Comparison of ENCODE assay signal across 8 cellular contexts in genomic region chr1:45304311-45305081, GRCh38. TPM values are rescaled to one million over a fixed set of nuclear protein-coding genes. Genes with fewer than 3 reads are reported as not detected.
DNase-seq lines count a peak whose midpoint lies in the region; ATAC-seq and TF ChIP-seq lines count a peak whose summit lies in the region.

No MANE protein-coding gene starts in this region.

- no peaks in the 10 kb centered on the region for H4K20me1 ChIP-seq in DND-41 (ENCODE audit: insufficient read depth, low read length)
- no peaks in the 10 kb centered on the region for H4K20me1 ChIP-seq in fibroblast of lung (ENCODE audit: control insufficient read depth, extremely low read depth, insufficient read depth, low read length)

- peaks cover 24% of the 10 kb centered on the region for H3K4me1 Mint-ChIP-seq in T-helper 17 cell
- H3K4me1 Mint-ChIP-seq in osteocyte (ENCODE audit: unreplicated experiment), result peaks cover 13% of the 10 kb centered on the region

- ATAC-seq in DND-41 (ENCODE audit: insufficient read depth, low read depth) (no peak), HG02588 (IDR thresholded peaks at IDR 0.05; ENCODE audit: unreplicated experiment) (peak; percentile 1), T-helper 17 cell (no peak)

- no peaks in the 10 kb centered on the region for H3K36me3 ChIP-seq in DND-41 (ENCODE audit: insufficient read depth, low read length)
- no peaks in the 10 kb centered on the region for H3K36me3 ChIP-seq in fibroblast of lung (ENCODE audit: control insufficient read depth, insufficient read depth, low read length)

- H3K27ac Mint-ChIP-seq in T-helper 17 cell (peak overlapping the region; percentile 87), osteocyte (ENCODE audit: unreplicated experiment) (peak overlapping the region; percentile 91)

- H3K9me3 ChIP-seq in DND-41 (ENCODE audit: insufficient read depth, low read length, severe bottlenecking) (no peaks in the 10 kb centered on the region), T-helper 17 cell (ENCODE audit: control insufficient read depth, low read length, poor library complexity, severe bottlenecking) (no peaks in the 10 kb centered on the region), fibroblast of lung (ENCODE audit: control insufficient read depth, insufficient read depth, low read depth, low read length) (no peaks in the 10 kb centered on the region)

- H3K79me2 ChIP-seq in DND-41 (ENCODE audit: insufficient read depth, low read length) (peaks cover 8% of the 10 kb centered on the region), fibroblast of lung (ENCODE audit: control insufficient read depth, insufficient read depth, low read length) (no peaks in the 10 kb centered on the region)

- peaks cover 23% of the 10 kb centered on the region for H3K4me1 ChIP-seq in DND-41 (ENCODE audit: insufficient read depth, low read length)
- peaks cover 4% of the 10 kb centered on the region for H3K4me1 ChIP-seq in fibroblast of lung (ENCODE audit: control insufficient read depth, extremely low read depth, insufficient read depth, low read length)

- H3K4me2 ChIP-seq in DND-41 (ENCODE audit: insufficient read depth, low read length) (peak overlapping the region; percentile 73), fibroblast of lung (ENCODE audit: extremely low read depth, insufficient read depth, low read length) (peak overlapping the region; percentile 96)

- peak; percentile 29 for DNase-seq in DND-41
- DNase-seq in T-helper 17 cell, result no peak
- DNase-seq in fibroblast of lung (ENCODE audit: low read depth in 2 of 2), result peak; percentile 10 to 23
- peak; percentile 71 for DNase-seq in osteocyte (ENCODE audit: extremely low spot score, unreplicated experiment)
- DNase-seq in stimulated activated naive CD4-positive, alpha-beta T cell treated with Interleukin-2 at 50 U/mL for 16 hours (lab: John Stamatoyannopoulos, UW), result no peak
- no peak for DNase-seq in COR-L47 (lab: John Stamatoyannopoulos, UW)
- no peak for DNase-seq in SKM-1 (lab: John Stamatoyannopoulos, UW; ENCODE audit: unreplicated experiment)

- H3K27me3 Mint-ChIP-seq in T-helper 17 cell (no peaks in the 10 kb centered on the region), osteocyte (ENCODE audit: unreplicated experiment) (no peaks in the 10 kb centered on the region)

- no peaks in the 10 kb centered on the region for H3K27me3 ChIP-seq in DND-41 (ENCODE audit: insufficient read depth, low read length, poor library complexity)
- no peaks in the 10 kb centered on the region for H3K27me3 ChIP-seq in fibroblast of lung (ENCODE audit: control insufficient read depth, insufficient read depth, low read length)

- H3K4me3 Mint-ChIP-seq in T-helper 17 cell, result peak overlapping the region; percentile 90
- peak overlapping the region; percentile 92 for H3K4me3 Mint-ChIP-seq in osteocyte (ENCODE audit: unreplicated experiment)

- TF ChIP-seq CTCF in DND-41 (IDR thresholded peaks at IDR 0.05; ENCODE audit: borderline replicate concordance, extremely low read depth, low read length, poor library complexity, severe bottlenecking) (no peak), fibroblast of lung (conservative IDR thresholded peaks at IDR 0.05 in 1 of 2, IDR thresholded peaks at IDR 0.05 in 1 of 2; ENCODE audit: low read depth in 1 of 2, low read length in 2 of 2) (no peak), osteocyte (IDR thresholded peaks at IDR 0.05) (no peak)

- peak overlapping the region; percentile 82 for H3K9ac ChIP-seq in DND-41 (ENCODE audit: low read depth, low read length)
- H3K9ac ChIP-seq in fibroblast of lung (ENCODE audit: insufficient read depth, low read length), result peak overlapping the region; percentile 83

- H3K27ac ChIP-seq in DND-41 (ENCODE audit: low read length) (peak overlapping the region; percentile 89), fibroblast of lung (ENCODE audit: insufficient read depth, low read length) (peak overlapping the region; percentile 85)

- H3K36me3 Mint-ChIP-seq in T-helper 17 cell (ENCODE audit: low read depth) (peaks cover 2% of the 10 kb centered on the region), osteocyte (ENCODE audit: unreplicated experiment) (no peaks in the 10 kb centered on the region)

- H2AFZ ChIP-seq in DND-41 (ENCODE audit: low read depth, low read length), result peak overlapping the region; percentile 97
- H2AFZ ChIP-seq in fibroblast of lung (ENCODE audit: low read length), result peak overlapping the region; percentile 98

- peak overlapping the region; percentile 24 to 70 for H3K4me3 ChIP-seq in DND-41 (ENCODE audit: low read depth in 1 of 2, low read length in 2 of 2)
- peak overlapping the region; percentile 63 to 70 (median 68) for H3K4me3 ChIP-seq in fibroblast of lung (replicated peaks in 1 of 4; ENCODE audit: control extremely low read depth in 1 of 4, insufficient read depth in 1 of 4, low read depth in 3 of 4, low read length in 4 of 4)

- H3K9me3 Mint-ChIP-seq in osteocyte (ENCODE audit: unreplicated experiment), result no peaks in the 10 kb centered on the region

RNA-seq across cellular contexts. Expression of gene HPDL, which starts 22.2 kb away (rescaled TPM):
- total RNA-seq in T-helper 17 cell (under 1 TPM; 0.17 to 0.21 TPM), fibroblast of lung (0.17 and 0.26 TPM in 2 replicates), osteocyte (0.35 TPM in 1 of 2 replicates, not detected in the other)
- polyA plus RNA-seq in fibroblast of lung, result 0.17 and 0.30 TPM in 2 replicates
- 0.41 and 0.69 TPM in 2 replicates for polyA plus RNA-seq in fibroblast of lung (2012)
- polyA minus RNA-seq in fibroblast of lung (ENCODE audit: low replicate concordance), result not detected in 2 replicates

RNA-seq across cellular contexts. Expression of gene TOE1, which starts 35.5 kb away (rescaled TPM):
- total RNA-seq in T-helper 17 cell (10 to 100 TPM; 51.4 to 52.5 TPM), fibroblast of lung (10.0 and 12.1 TPM in 2 replicates), osteocyte (8.5 and 8.6 TPM in 2 replicates)
- 9.0 and 21.8 TPM in 2 replicates for polyA plus RNA-seq in fibroblast of lung
- polyA plus RNA-seq in fibroblast of lung (2012), result 6.0 and 12.0 TPM in 2 replicates
- polyA minus RNA-seq in fibroblast of lung (ENCODE audit: low replicate concordance), result 20.8 and 42.7 TPM in 2 replicates

RNA-seq across cellular contexts. Expression of gene MUTYH, which starts 35.7 kb away (rescaled TPM):
- total RNA-seq in T-helper 17 cell, result 10 to 100 TPM; 60.4 to 73.4 TPM
- total RNA-seq in fibroblast of lung, result 15.7 and 17.5 TPM in 2 replicates
- polyA plus RNA-seq in fibroblast of lung, result 3.8 and 5.6 TPM in 2 replicates
- 6.0 and 8.5 TPM in 2 replicates for polyA plus RNA-seq in fibroblast of lung (2012)
- polyA minus RNA-seq in fibroblast of lung (ENCODE audit: low replicate concordance), result 10.2 and 19.1 TPM in 2 replicates
- 19.9 and 25.1 TPM in 2 replicates for total RNA-seq in osteocyte

Comparison
In these comparisons a context has a peak if more than half of its experiments do, and no peak if none do; other contexts are left out.
1. DNase-seq: peak in DND-41 (single experiment), fibroblast of lung (2 of 2) and osteocyte (single experiment); none in T-helper 17 cell (0 of 3), stimulated activated naive CD4-positive, alpha-beta T cell treated with Interleukin-2 at 50 U/mL for 16 hours (single experiment), COR-L47 (single experiment) and SKM-1 (single experiment).